ENCODE assay signal across 8 cellular contexts in genomic region chr20:62623488-62624324, GRCh38. TPM values are rescaled to one million over a fixed set of nuclear protein-coding genes. Genes with fewer than 3 reads are reported as not detected.
DNase-seq lines count a peak whose midpoint lies in the region; ATAC-seq and TF ChIP-seq lines count a peak whose summit lies in the region.

No MANE protein-coding gene starts in this region.

- H3K36me3 ChIP-seq in left lung, result no peaks in the 10 kb centered on the region

- H3K9me3 ChIP-seq in left lung, result no peaks in the 10 kb centered on the region

- intact Hi-C loops in left lung (cut with DNase I), result no loop called here

- H3K27ac ChIP-seq in left lung, result peak overlapping the region; percentile 94 to 99

- peaks cover 21 to 83% of the 10 kb centered on the region in 2 donors for H3K4me1 ChIP-seq in left lung

- peak; percentile 88 for DNase-seq in DMS 273 (lab: John Stamatoyannopoulos, UW; ENCODE audit: unreplicated experiment)
- DNase-seq in DMS 273 treated with DMSO at 0.1 percent for 48 hours (lab: John Stamatoyannopoulos, UW), result no peak
- peak; percentile 31 for DNase-seq in NCI-H1048 (lab: John Stamatoyannopoulos, UW)
- peak; percentile 61 to 79 (median 74) for DNase-seq in activated CD4-positive, CD25-positive, alpha-beta regulatory T cell (lab: John Stamatoyannopoulos, UW)
- peak; percentile 46 for DNase-seq in central memory CD4-positive, alpha-beta T cell
- peak; percentile 95 to 99 for DNase-seq in left lung
- peak; percentile 54 to 74 (median 63) for DNase-seq in stimulated activated CD4-positive, alpha-beta T cell treated with anti-CD3 and anti-CD28 coated beads, TNF-alpha, amount 100 ng/mL, for 1 hour (ENCODE audit: low read depth in 3 of 3, low spot score in 1 of 3)

- TF ChIP-seq CTCF in left lung (IDR thresholded peaks at IDR 0.05), result no peak

- H3K27me3 ChIP-seq in left lung, result no peaks in the 10 kb centered on the region

- peak overlapping the region in 1 of 2 donors; percentile 18 for H3K4me3 ChIP-seq in left lung

- ATAC-seq in HG02610 (IDR thresholded peaks at IDR 0.05; ENCODE audit: unreplicated experiment) (peak; percentile 76), left lung (peak; percentile 96)

RNA-seq across cellular contexts. Expression of gene SLCO4A1, which starts 18.6 kb away (rescaled TPM):
- 10 to 100 TPM; 11.5 to 47.2 TPM for total RNA-seq in left lung
